17 cellular contexts compared by ENCODE assay signal in the genomic region with DNA sequence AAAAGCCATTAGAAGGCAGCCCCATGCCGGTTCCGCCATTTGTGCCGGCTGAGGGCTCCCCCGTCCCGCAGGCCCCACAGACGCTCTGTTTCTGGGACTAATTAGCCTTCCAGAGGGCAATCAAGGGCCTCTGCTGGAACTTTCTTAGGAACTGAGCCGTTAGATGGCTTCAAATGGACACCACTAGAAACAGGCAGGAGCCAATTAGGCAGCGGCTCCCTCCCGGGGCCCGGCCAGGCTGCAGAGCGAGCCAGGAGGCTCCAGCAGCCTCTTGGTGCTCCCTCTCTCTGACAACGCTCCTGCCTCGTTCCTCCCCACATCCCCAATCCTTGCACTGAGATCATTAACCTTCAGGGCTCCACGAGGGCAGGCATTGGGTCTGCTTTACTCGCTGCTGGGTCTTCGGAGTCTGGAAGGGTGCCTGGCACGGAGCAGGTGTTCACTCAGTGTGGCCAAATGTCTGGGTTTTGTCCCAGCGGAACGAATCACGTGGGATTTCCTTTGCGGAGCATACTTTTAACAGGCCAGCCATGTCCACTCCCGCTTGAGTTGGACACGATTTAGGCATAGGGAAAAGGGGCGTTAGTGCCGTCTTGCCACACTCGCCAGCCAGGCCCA.
A peak's percentile ranks its signal among the peaks of the same experiment; 100 is the strongest.
DNase-seq lines count a peak whose midpoint lies in the region; ATAC-seq and TF ChIP-seq lines count a peak whose summit lies in the region.
"Had no signal": no experiment of that assay in that cellular context is flagged by ENCODE, and none has a peak within 500 bp of the region (broad histone marks: within the 10 kb centered on the region; RNA-seq: fewer than 3 reads in every experiment).

No MANE protein-coding gene starts in this region.

- intact Hi-C loops in heart left ventricle (cut with DNase I) (loop anchor here in 2 of 10 donors (5.0 kb wide), 1 partner anchor 47 kb away; no protein-coding TSS in a partner anchor), left ventricle myocardium superior (cut with micrococcal nuclease) (no loop called here), dorsolateral prefrontal cortex (cut with DNase I) (no loop called here), upper lobe of right lung (cut with DNase I) (no loop called here)

- H3K9ac ChIP-seq in parathyroid adenoma = no peak overlapping the region
- H3K9ac ChIP-seq in neural progenitor cell = no peak overlapping the region

- H3K4me2 ChIP-seq in parathyroid adenoma (ENCODE audit: low read length) = no peak overlapping the region
- H3K4me2 ChIP-seq in neural progenitor cell = no peak overlapping the region

- no peaks in the 10 kb centered on the region for H3K9me3 Mint-ChIP-seq in neural progenitor cell
- H3K9me3 Mint-ChIP-seq: dendritic cell treated with granulocyte-macrophage colony-stimulating factor and Interleukin-4, amounts not matched to agents 40 ng/mL and 50 ng/mL, for 4 days had no signal

- 93 to 95% (median 95%) methylated on average over 26 of the region's 26 CpGs for WGBS in heart left ventricle, 4 donors

- H3K36me3 Mint-ChIP-seq in neural progenitor cell = no peaks in the 10 kb centered on the region
- H3K36me3 Mint-ChIP-seq: stimulated activated memory B cell treated with anti-CD40 and anti-IgM and Interleukin-4, amounts not matched to agents 10 μg/mL and 1 μg/mL and 100 μg/mL, for 72 hours had no signal

- no peak for TF ChIP-seq POLR2A in heart left ventricle (IDR thresholded peaks at IDR 0.05)

- no peak overlapping the region for H3K27ac Mint-ChIP-seq in neural progenitor cell
- H3K27ac Mint-ChIP-seq: dendritic cell treated with granulocyte-macrophage colony-stimulating factor and Interleukin-4, amounts not matched to agents 40 ng/mL and 50 ng/mL, for 4 days; stimulated activated memory B cell treated with anti-CD40 and anti-IgM and Interleukin-4, amounts not matched to agents 10 μg/mL and 1 μg/mL and 100 μg/mL, for 72 hours had no signal

- H3K27ac ChIP-seq in heart left ventricle (peak overlapping the region in 11 of 12 donors; percentile 38 to 76 (median 64)), dorsolateral prefrontal cortex (peak overlapping the region in 44 of 59 donors; percentile 0 to 91 (median 69)), parathyroid adenoma (peak overlapping the region; percentile 15), upper lobe of right lung (peak overlapping the region; percentile 51), neural progenitor cell (no peak overlapping the region)

- peaks cover 50% of the 10 kb centered on the region for H3K4me1 Mint-ChIP-seq in neural progenitor cell

- H3K4me3 Mint-ChIP-seq in neural progenitor cell = no peak overlapping the region
- H3K4me3 Mint-ChIP-seq: dendritic cell treated with granulocyte-macrophage colony-stimulating factor and Interleukin-4, amounts not matched to agents 40 ng/mL and 50 ng/mL, for 4 days; stimulated activated memory B cell treated with anti-CD40 and anti-IgM and Interleukin-4, amounts not matched to agents 10 μg/mL and 1 μg/mL and 100 μg/mL, for 72 hours had no signal

- H3K4me1 ChIP-seq in heart left ventricle = peaks cover 4 to 48% (median 20%) of the 10 kb centered on the region in 12 donors
- H3K4me1 ChIP-seq in parathyroid adenoma = peaks cover 2% of the 10 kb centered on the region
- no peaks in the 10 kb centered on the region for H3K4me1 ChIP-seq in upper lobe of right lung
- H3K4me1 ChIP-seq in neural progenitor cell = peaks cover 16% of the 10 kb centered on the region

- H3K9me3 ChIP-seq in heart left ventricle (no peaks in the 10 kb centered on the region), parathyroid adenoma (ENCODE audit: control insufficient read depth, low read length) (no peaks in the 10 kb centered on the region), upper lobe of right lung (no peaks in the 10 kb centered on the region), neural progenitor cell (ENCODE audit: low read depth) (no peaks in the 10 kb centered on the region)
- H3K9me3 ChIP-seq: mucosa of descending colon had no signal

- H2AFZ ChIP-seq in parathyroid adenoma = no peak overlapping the region
- H2AFZ ChIP-seq in neural progenitor cell (replicated peaks) = no peak overlapping the region

- H3K36me3 ChIP-seq in heart left ventricle (no peaks in the 10 kb centered on the region), parathyroid adenoma (ENCODE audit: control insufficient read depth, insufficient read depth, low read length) (no peaks in the 10 kb centered on the region), upper lobe of right lung (no peaks in the 10 kb centered on the region), neural progenitor cell (no peaks in the 10 kb centered on the region)

- H3K27me3 Mint-ChIP-seq in neural progenitor cell (ENCODE audit: insufficient read depth, low read depth) = peaks cover 11% of the 10 kb centered on the region

- H3F3A ChIP-seq in neural progenitor cell (ENCODE audit: low read depth) = peaks cover 5% of the 10 kb centered on the region

- H4K20me1 ChIP-seq in neural progenitor cell (ENCODE audit: low read depth) = no peaks in the 10 kb centered on the region

- no peaks in the 10 kb centered on the region for H3K27me3 ChIP-seq in heart left ventricle
- no peaks in the 10 kb centered on the region for H3K27me3 ChIP-seq in dorsolateral prefrontal cortex
- no peaks in the 10 kb centered on the region for H3K27me3 ChIP-seq in parathyroid adenoma (ENCODE audit: control insufficient read depth, insufficient read depth, low read length)
- no peaks in the 10 kb centered on the region for H3K27me3 ChIP-seq in upper lobe of right lung
- no peaks in the 10 kb centered on the region for H3K27me3 ChIP-seq in neural progenitor cell

- DNase-seq in heart left ventricle (peak in 1 of 5 donors; percentile 23), left ventricle myocardium superior (no peak), dorsolateral prefrontal cortex (peak in 3 of 10 donors; percentile 5 to 39 (median 27)), upper lobe of right lung (peak; percentile 25), germinal center (ENCODE audit: low spot score) (no peak), neural progenitor cell (ENCODE audit: low spot score) (no peak)
- DNase-seq: ACHN; activated CD8-positive, alpha-beta memory T cell treated with anti-CD3 and anti-CD28 coated beads for 24 hours; activated effector memory CD4-positive, alpha-beta T cell treated with Interleukin-2 at 50 U/mL for 16 hours; NCI-H1417 treated with DMSO at 0.1 percent for 48 hours; NCI-H345 had no signal

- no peak for TF ChIP-seq CTCF in heart left ventricle (IDR thresholded peaks at IDR 0.05)
- no peak for TF ChIP-seq CTCF in dorsolateral prefrontal cortex (IDR thresholded peaks at IDR 0.05 in 54 of 56, conservative IDR thresholded peaks at IDR 0.05 in 2 of 56; ENCODE audit: low read depth in 1 of 56, partially characterized antibody in 56 of 56)
- no peak for TF ChIP-seq CTCF in parathyroid adenoma (IDR thresholded peaks at IDR 0.05)
- no peak for TF ChIP-seq CTCF in upper lobe of right lung (IDR thresholded peaks at IDR 0.05)
- no peak for TF ChIP-seq CTCF in neural progenitor cell (IDR thresholded peaks at IDR 0.05)

- no peak for ATAC-seq in heart left ventricle
- ATAC-seq in left ventricle myocardium superior = no peak
- ATAC-seq in upper lobe of right lung = no peak
- ATAC-seq in HG03108 (IDR thresholded peaks at IDR 0.05; ENCODE audit: unreplicated experiment) = no peak
- ATAC-seq: esophagus mucosa, mucosa of descending colon had no signal

- H3K4me3 ChIP-seq in heart left ventricle = no peak overlapping the region
- no peak overlapping the region for H3K4me3 ChIP-seq in dorsolateral prefrontal cortex
- no peak overlapping the region for H3K4me3 ChIP-seq in parathyroid adenoma (ENCODE audit: low read depth, low read length)
- no peak overlapping the region for H3K4me3 ChIP-seq in upper lobe of right lung
- no peak overlapping the region for H3K4me3 ChIP-seq in neural progenitor cell
- H3K4me3 ChIP-seq: mucosa of descending colon had no signal

- H3K79me2 ChIP-seq in parathyroid adenoma (no peaks in the 10 kb centered on the region), neural progenitor cell (ENCODE audit: low read depth) (no peaks in the 10 kb centered on the region)
